7 cellular contexts compared by ENCODE assay signal in genomic region chr1:155002479-155003226, GRCh38. TPM values are rescaled to one million over a fixed set of nuclear protein-coding genes. Genes with fewer than 3 reads are reported as not detected.
DNase-seq lines count a peak whose midpoint lies in the region; ATAC-seq and TF ChIP-seq lines count a peak whose summit lies in the region.

Gene ZBTB7B (plus strand): TSS chr1:155002802. CDS start chr1:155014661, 11,859 bp downstream.

- CTCF ChIA-PET in activated CD8-positive, alpha-beta T cell treated with anti-CD3 and anti-CD28 coated beads for 36 hours (lab: Charles Lee) = interaction anchor here (1.0 to 1.6 kb wide), 2 partner anchors 15 to 58 kb away, joined by 3 to 4 read pairs; no protein-coding TSS in a partner anchor

- DNase-seq in GM12864 (ENCODE audit: low read depth) = no peak
- no peak for DNase-seq in activated CD8-positive, alpha-beta T cell treated with anti-CD3 and anti-CD28 coated beads for 36 hours
- DNase-seq in germinal center (ENCODE audit: low spot score) = peak; percentile 52

- H3K27me3 Mint-ChIP-seq in activated CD8-positive, alpha-beta T cell treated with anti-CD3 and anti-CD28 coated beads for 36 hours = no peaks in the 10 kb centered on the region

- no peaks in the 10 kb centered on the region for H3K36me3 ChIP-seq in HUES48 (ENCODE audit: control insufficient read depth, insufficient read depth, low read length)
- H3K36me3 ChIP-seq in neutrophil = no peaks in the 10 kb centered on the region

- 0 out of 2 replicates have a peak, but pooled peaks cover 2% of the 10 kb centered on the region for H3K27me3 ChIP-seq in HUES48 (ENCODE audit: control insufficient read depth, insufficient read depth, low read length)
- no peaks in the 10 kb centered on the region for H3K27me3 ChIP-seq in neutrophil

- TF ChIP-seq POLR2A in GM18505 (IDR thresholded peaks at IDR 0.05; ENCODE audit: borderline replicate concordance, extremely low read depth, insufficient read depth, insufficient read length) = no peak

- intact Hi-C loops in activated CD8-positive, alpha-beta T cell treated with anti-CD3 and anti-CD28 coated beads for 36 hours (cut with micrococcal nuclease) = no loop called here

- peaks cover 5% of the 10 kb centered on the region for H3K36me3 Mint-ChIP-seq in activated CD8-positive, alpha-beta T cell treated with anti-CD3 and anti-CD28 coated beads for 36 hours (ENCODE audit: low read depth)

- H3K4me3 ChIP-seq in GM12864 (ENCODE audit: low read depth, low read length) = peak within 1 kb of the TSS; percentile 91
- peak within 1 kb of the TSS; percentile 84 for H3K4me3 ChIP-seq in HUES48 (ENCODE audit: low read depth, low read length)
- peak within 1 kb of the TSS; percentile 85 to 100 for H3K4me3 ChIP-seq in neutrophil (ENCODE audit: low read depth in 1 of 2, low read length in 1 of 2)

- no peaks in the 10 kb centered on the region for H3K9me3 ChIP-seq in HUES48 (ENCODE audit: control insufficient read depth, insufficient read depth, low read length)
- H3K9me3 ChIP-seq in neutrophil = no peaks in the 10 kb centered on the region

- H3K27ac ChIP-seq in HUES48 (ENCODE audit: low read depth, low read length) (peak within 1 kb of the TSS; percentile 92), neutrophil (peak within 1 kb of the TSS; percentile 97)

- peak within 1 kb of the TSS; percentile 85 for H3K4me3 Mint-ChIP-seq in activated CD8-positive, alpha-beta T cell treated with anti-CD3 and anti-CD28 coated beads for 36 hours

- H3K4me1 Mint-ChIP-seq in activated CD8-positive, alpha-beta T cell treated with anti-CD3 and anti-CD28 coated beads for 36 hours (ENCODE audit: low read depth) = peaks cover 53% of the 10 kb centered on the region

- peak within 1 kb of the TSS; percentile 64; the same call in 1 of the 2 replicates for H3K9ac ChIP-seq in HUES48 (ENCODE audit: low read depth, low read length)

- peak within 1 kb of the TSS; percentile 92 for H3K27ac Mint-ChIP-seq in activated CD8-positive, alpha-beta T cell treated with anti-CD3 and anti-CD28 coated beads for 36 hours

- POLR2A ChIA-PET in activated CD8-positive, alpha-beta T cell treated with anti-CD3 and anti-CD28 coated beads for 36 hours (lab: Charles Lee) = interaction anchor here (0.8 to 1.6 kb wide), 4 partner anchors 15 to 134 kb away, joined by 3 to 4 read pairs (median 4); partner anchors contain the start of gene PBXIP1

- TF ChIP-seq CTCF in GM12864 (IDR thresholded peaks at IDR 0.05; ENCODE audit: low read depth, low read length, missing control alignments) = no peak
- TF ChIP-seq CTCF in activated CD8-positive, alpha-beta T cell treated with anti-CD3 and anti-CD28 coated beads for 36 hours (IDR thresholded peaks at IDR 0.05) = no peak
- TF ChIP-seq CTCF in neutrophil (IDR thresholded peaks at IDR 0.05) = no peak

- H3K9me3 Mint-ChIP-seq in activated CD8-positive, alpha-beta T cell treated with anti-CD3 and anti-CD28 coated beads for 36 hours = no peaks in the 10 kb centered on the region

- ATAC-seq in activated CD8-positive, alpha-beta T cell treated with anti-CD3 and anti-CD28 coated beads for 36 hours = no peak
- no peak for ATAC-seq in GM18505 (IDR thresholded peaks at IDR 0.05; ENCODE audit: unreplicated experiment)
- no peak for ATAC-seq in HG03439 (IDR thresholded peaks at IDR 0.05; ENCODE audit: unreplicated experiment)

- peaks cover 14% of the 10 kb centered on the region for H3K4me1 ChIP-seq in HUES48 (ENCODE audit: control insufficient read depth, insufficient read depth, low read length)
- H3K4me1 ChIP-seq in neutrophil (ENCODE audit: control insufficient read depth in 1 of 2, insufficient read depth in 1 of 2, low read depth in 1 of 2, low read length in 1 of 2) = peaks cover 69 to 77% of the 10 kb centered on the region in 2 experiments

RNA-seq across cellular contexts. Expression of gene ZBTB7B, which starts in this region (rescaled TPM):
- 10 to 100 TPM; 26.3 to 26.5 TPM for total RNA-seq in activated CD8-positive, alpha-beta T cell treated with anti-CD3 and anti-CD28 coated beads for 36 hours
